17 cellular contexts compared by ENCODE assay signal in genomic region chr9:6897207-6897822, GRCh38.
"Had no signal": no experiment of that assay in that cellular context is flagged by ENCODE, and none has a peak within 500 bp of the region (broad histone marks: within the 10 kb centered on the region; RNA-seq: fewer than 3 reads in every experiment).

No MANE protein-coding gene starts in this region.

- H3K27me3 Mint-ChIP-seq: activated naive CD8-positive, alpha-beta T cell treated with anti-CD3 and anti-CD28 coated beads, Interleukin-2, amount 10 ng/mL, durations not matched to agents 7 days and 5 days; naive thymus-derived CD4-positive, alpha-beta T cell had no signal

- H3K9me3 ChIP-seq: esophagus muscularis mucosa, gastroesophageal sphincter, heart left ventricle, spleen had no signal

- H3K9ac ChIP-seq: parathyroid adenoma had no signal

- H3K9me3 Mint-ChIP-seq: activated naive CD8-positive, alpha-beta T cell treated with anti-CD3 and anti-CD28 coated beads, Interleukin-2, amount 10 ng/mL, durations not matched to agents 7 days and 5 days; naive thymus-derived CD4-positive, alpha-beta T cell; T-helper 1 cell treated with Interleukin-12 subunit alpha and Interleukin-12 subunit beta and Interleukin-4 antibody, amounts not matched to agents 30 μg/mL and 1 μg/mL, for 36 hours had no signal

- H3K27me3 ChIP-seq: esophagus muscularis mucosa, gastroesophageal sphincter, heart left ventricle, spleen had no signal

- H3K79me2 ChIP-seq: parathyroid adenoma had no signal

- H3K27ac ChIP-seq: esophagus muscularis mucosa, gastroesophageal sphincter, heart left ventricle, parathyroid adenoma, spleen had no signal

- H3K4me3 ChIP-seq: esophagus muscularis mucosa, gastroesophageal sphincter, heart left ventricle, spleen had no signal

- ATAC-seq: gastroesophageal sphincter; heart left ventricle; left ventricle myocardium superior; naive thymus-derived CD4-positive, alpha-beta T cell had no signal

- H2AFZ ChIP-seq: parathyroid adenoma had no signal

- H3K27ac Mint-ChIP-seq: activated naive CD8-positive, alpha-beta T cell treated with anti-CD3 and anti-CD28 coated beads, Interleukin-2, amount 10 ng/mL, durations not matched to agents 7 days and 5 days; T-helper 1 cell treated with Interleukin-12 subunit alpha and Interleukin-12 subunit beta and Interleukin-4 antibody, amounts not matched to agents 30 μg/mL and 1 μg/mL, for 36 hours had no signal

- DNase-seq: activated CD4-positive, CD25-positive, alpha-beta regulatory T cell treated with anti-CD3 and anti-CD28 coated beads, Interleukin-2, amount 50 U/mL, for 72 hours; activated naive CD4-positive, alpha-beta T cell; activated naive CD8-positive, alpha-beta T cell treated with anti-CD3 and anti-CD28 coated beads, Interleukin-2, amount 10 ng/mL, durations not matched to agents 7 days and 5 days; activated T-cell treated with anti-CD3 and anti-CD28 coated beads for 4 hours; amygdala; heart left ventricle; kidney glomerular epithelial cell; left ventricle myocardium superior; mesendoderm; naive thymus-derived CD4-positive, alpha-beta T cell; spleen; stimulated activated CD4-positive, alpha-beta T cell treated with anti-CD3 and anti-CD28 coated beads, Interleukin-4, amount 100 ng/mL, for 4 hours; stimulated activated naive CD4-positive, alpha-beta T cell had no signal

- H3K4me1 ChIP-seq: parathyroid adenoma had no signal

- H3K4me3 Mint-ChIP-seq: activated naive CD8-positive, alpha-beta T cell treated with anti-CD3 and anti-CD28 coated beads, Interleukin-2, amount 10 ng/mL, durations not matched to agents 7 days and 5 days; naive thymus-derived CD4-positive, alpha-beta T cell; T-helper 1 cell treated with Interleukin-12 subunit alpha and Interleukin-12 subunit beta and Interleukin-4 antibody, amounts not matched to agents 30 μg/mL and 1 μg/mL, for 36 hours had no signal
